ENCODE assay signal across 9 cellular contexts in the genomic region with DNA sequence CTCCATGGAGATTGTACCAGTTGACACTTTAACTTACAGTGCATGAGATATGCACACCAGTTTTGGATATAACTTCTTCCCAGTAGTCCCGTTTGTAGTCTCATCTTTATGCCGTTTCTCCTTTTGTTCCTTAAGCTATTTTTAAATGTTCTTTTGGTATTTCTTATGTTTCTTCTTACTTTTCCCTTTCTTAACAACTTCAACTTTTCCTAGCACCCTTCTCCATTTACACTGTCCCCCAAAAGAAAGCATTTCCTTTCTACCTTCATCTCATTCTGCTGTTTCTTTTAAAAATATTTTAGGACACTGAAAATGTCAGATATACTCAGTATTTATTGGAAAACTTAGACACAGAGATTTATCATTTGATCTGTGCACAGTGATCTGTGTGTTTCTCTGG. TPM values are rescaled to one million over a fixed set of nuclear protein-coding genes. Genes with fewer than 3 reads are reported as not detected.
A peak's percentile ranks its signal among the peaks of the same experiment; 100 is the strongest.
DNase-seq lines count a peak whose midpoint lies in the region; ATAC-seq and TF ChIP-seq lines count a peak whose summit lies in the region.
"Had no signal": no experiment of that assay in that cellular context is flagged by ENCODE, and none has a peak within 500 bp of the region (broad histone marks: within the 10 kb centered on the region; RNA-seq: fewer than 3 reads in every experiment).

No MANE protein-coding gene starts in this region.

- H3K4me1 ChIP-seq in heart left ventricle (peaks cover 9 to 54% (median 45%) of the 10 kb centered on the region in 12 donors), tibial artery (peaks cover 0 to 51% (median 40%) of the 10 kb centered on the region in 4 donors)

- no peak for TF ChIP-seq POLR2A in heart left ventricle (IDR thresholded peaks at IDR 0.05)

- H3K27me3 Mint-ChIP-seq in activated naive CD8-positive, alpha-beta T cell = no peaks in the 10 kb centered on the region

- no peak for ATAC-seq in heart left ventricle
- no peak for ATAC-seq in GM21360 (IDR thresholded peaks at IDR 0.05; ENCODE audit: unreplicated experiment)

- H3K4me3 ChIP-seq in heart left ventricle = peak overlapping the region in 11 of 12 donors; percentile 56 to 87 (median 76)
- peak overlapping the region; percentile 93 for H3K4me3 ChIP-seq in kidney epithelial cell (ENCODE audit: low read depth, low read length)
- H3K4me3 ChIP-seq in tibial artery = peak overlapping the region; percentile 83 to 96

- no peaks in the 10 kb centered on the region for H3K9me3 Mint-ChIP-seq in activated naive CD8-positive, alpha-beta T cell (ENCODE audit: low read depth)

- H3K27me3 ChIP-seq in heart left ventricle = no peaks in the 10 kb centered on the region
- no peaks in the 10 kb centered on the region for H3K27me3 ChIP-seq in kidney epithelial cell (ENCODE audit: control insufficient read depth, insufficient read depth, low read length)
- H3K27me3 ChIP-seq in tibial artery = no peaks in the 10 kb centered on the region

- H3K9me3 ChIP-seq in heart left ventricle (no peaks in the 10 kb centered on the region), tibial artery (no peaks in the 10 kb centered on the region)

- DNase-seq in heart left ventricle (no peak), cardiac septum (ENCODE audit: low spot score) (no peak), kidney epithelial cell (ENCODE audit: low read depth) (no peak), tibial artery (no peak), germinal center (ENCODE audit: low spot score) (no peak), NCI-H2029 treated with DMSO at 0.1 percent for 48 hours (lab: John Stamatoyannopoulos, UW) (no peak)
- DNase-seq: NCI-H1092 treated with DMSO at 0.1 percent for 48 hours had no signal

- peak overlapping the region; percentile 94 for H3K4me3 Mint-ChIP-seq in activated naive CD8-positive, alpha-beta T cell

- H3K27ac ChIP-seq in heart left ventricle (peak overlapping the region in 1 of 12 donors; percentile 93), tibial artery (no peak overlapping the region)

- H3K27ac Mint-ChIP-seq in activated naive CD8-positive, alpha-beta T cell = peak overlapping the region; percentile 97

- peaks cover 6% of the 10 kb centered on the region for H3K36me3 Mint-ChIP-seq in activated naive CD8-positive, alpha-beta T cell

- peaks cover 66% of the 10 kb centered on the region for H3K4me1 Mint-ChIP-seq in activated naive CD8-positive, alpha-beta T cell (ENCODE audit: low read depth)

- intact Hi-C loops in heart left ventricle (cut with DNase I) = loop anchor here in 1 of 10 donors (5.0 kb wide), 1 partner anchor 52 kb away; a partner anchor contains a TSS
- intact Hi-C loops in cardiac septum (cut with DNase I) = no loop called here
- intact Hi-C loops in tibial artery (cut with DNase I; ENCODE audit: low total_unique reads) = no loop called here

- 24 to 43% (median 28%) methylated on average over 2 of the region's 2 CpGs for WGBS in heart left ventricle, 4 donors

- TF ChIP-seq CTCF in heart left ventricle (IDR thresholded peaks at IDR 0.05) (no peak), kidney epithelial cell (IDR thresholded peaks at IDR 0.05; ENCODE audit: insufficient read depth, low read length, poor library complexity, severe bottlenecking) (no peak), tibial artery (IDR thresholded peaks at IDR 0.05) (no peak)

- H3K36me3 ChIP-seq in heart left ventricle (peaks cover 0 to 31% (median 16%) of the 10 kb centered on the region in 9 donors), kidney epithelial cell (ENCODE audit: control insufficient read depth, insufficient read depth, low read length) (no peaks in the 10 kb centered on the region), tibial artery (peaks cover under 1 to 19% (median 11%) of the 10 kb centered on the region in 3 donors)

RNA-seq across cellular contexts. Expression of a gene that starts 1.5 kb away (rescaled TPM):
- total RNA-seq in heart left ventricle = 100 to 1,000 TPM; 110 to 142 (median 123) TPM
- 100 to 1,000 TPM in 1 of 2 donors, 10 to 100 TPM in 1; 87.7 to 214 TPM for polyA plus RNA-seq in heart left ventricle
- total RNA-seq in cardiac septum = 106 TPM
- 110 and 115 TPM in 2 replicates for total RNA-seq in kidney epithelial cell

RNA-seq across cellular contexts. Expression of a gene that starts 4.4 kb away (rescaled TPM):
- 10 to 100 TPM in 8 of 9 donors, 1 to 10 TPM in 1; 6.9 to 18.3 (median 13.2) TPM for total RNA-seq in heart left ventricle
- polyA plus RNA-seq in heart left ventricle = 10 to 100 TPM; 18.7 to 24.5 TPM
- 17.7 TPM for total RNA-seq in cardiac septum
- 22.5 and 32.4 TPM in 2 replicates for total RNA-seq in kidney epithelial cell

RNA-seq across cellular contexts. Expression of a gene that starts 51.7 kb away (rescaled TPM):
- total RNA-seq in heart left ventricle (10 to 100 TPM; 57.8 to 95.7 (median 73.3) TPM), cardiac septum (68.2 TPM), kidney epithelial cell (49.5 and 59.0 TPM in 2 replicates)
- 10 to 100 TPM; 57.4 to 65.5 TPM for polyA plus RNA-seq in heart left ventricle
